In genomic region chr1:151825204-151825603, GRCh38 we compare ENCODE assay signal across 1 cellular context.
TF ChIP-seq lines count a peak whose summit lies in the region.

No MANE protein-coding gene starts in this region.

TF ChIP-seq in HepG2, 621 proteins besides CTCF, POLR2A, EP300 and RAD21:
- TF ChIP-seq MNT (IDR thresholded peaks at IDR 0.05) (peak; percentile 23; the same call in 1 of the 2 replicates), NFRKB (IDR thresholded peaks at IDR 0.05) (no peak)
